ENCODE assay signal across 9 cellular contexts in genomic region chr11:111911563-111912401, GRCh38. TPM values are rescaled to one million over a fixed set of nuclear protein-coding genes. Genes with fewer than 3 reads are reported as not detected.
DNase-seq lines count a peak whose midpoint lies in the region; ATAC-seq, FAIRE-seq and TF ChIP-seq lines count a peak whose summit lies in the region.
"Had no signal": no experiment of that assay in that cellular context is flagged by ENCODE, and none has a peak within 500 bp of the region (broad histone marks: within the 10 kb centered on the region; RNA-seq: fewer than 3 reads in every experiment).

CRYAB (minus strand) TSS chr11:111911770; CDS start chr11:111911724, 46 bp downstream.

- TF ChIP-seq CTCF in astrocyte (IDR thresholded peaks at IDR 0.05; ENCODE audit: insufficient read depth, low read depth, low read length) (no peak), right atrium auricular region (IDR thresholded peaks at IDR 0.05) (no peak)

- H2AFZ ChIP-seq in astrocyte (ENCODE audit: low read depth, low read length) = peak within 1 kb of the TSS; percentile 63

- H3K4me3 ChIP-seq in astrocyte (ENCODE audit: insufficient read depth, low read depth, low read length) (no peak within 1 kb of the TSS), right atrium auricular region (peak within 1 kb of the TSS; percentile 66 to 75)

- no peaks in the 10 kb centered on the region for H3K9me3 Mint-ChIP-seq in astrocyte (ENCODE audit: unreplicated experiment)
- H3K9me3 Mint-ChIP-seq: activated B cell treated with CpG ODN at 0.5 μM for 24 hours had no signal

- peak within 1 kb of the TSS; percentile 4 for H3K27ac ChIP-seq in astrocyte (ENCODE audit: low read depth, low read length)
- peak within 1 kb of the TSS; percentile 98 to 100 for H3K27ac ChIP-seq in right atrium auricular region

- H4K20me1 ChIP-seq in astrocyte (ENCODE audit: insufficient read depth, low read length) = no peaks in the 10 kb centered on the region

- no peak for TF ChIP-seq POLR2A in GM12892 (IDR thresholded peaks at IDR 0.05; ENCODE audit: low read depth, low read length)

- DNase-seq in ELR (ENCODE audit: low read depth) (peak; percentile 40), astrocyte (ENCODE audit: low read depth) (peak; percentile 83), right atrium auricular region (ENCODE audit: low spot score) (peak; percentile 98), putamen (ENCODE audit: low spot score) (peak; percentile 96), NCI-H2196 treated with DMSO at 0.1 percent for 48 hours (lab: John Stamatoyannopoulos, UW; ENCODE audit: unreplicated experiment) (no peak), GM12892 (ENCODE audit: insufficient read length) (no peak), SHP77 treated with DMSO at 0.1 percent for 48 hours (lab: John Stamatoyannopoulos, UW) (no peak)
- DNase-seq: activated B cell treated with CpG ODN at 0.5 μM for 24 hours had no signal

- H3K9ac ChIP-seq in astrocyte (ENCODE audit: low read length) = peak within 1 kb of the TSS; percentile 15

- H3K4me1 ChIP-seq in astrocyte (ENCODE audit: insufficient read depth, low read length) = peaks cover 18% of the 10 kb centered on the region
- peaks cover 0 to 8% of the 10 kb centered on the region in 2 donors for H3K4me1 ChIP-seq in right atrium auricular region

- H3K27me3 Mint-ChIP-seq in astrocyte (ENCODE audit: low read depth, unreplicated experiment) = peaks cover 8% of the 10 kb centered on the region

- no peak for ATAC-seq in HG03097 (IDR thresholded peaks at IDR 0.05; ENCODE audit: low FRiP score, unreplicated experiment)

- peaks cover 17% of the 10 kb centered on the region for H3K4me1 Mint-ChIP-seq in astrocyte (ENCODE audit: low read depth, unreplicated experiment)
- H3K4me1 Mint-ChIP-seq: activated B cell treated with CpG ODN at 0.5 μM for 24 hours had no signal

- H3K27me3 ChIP-seq in astrocyte (ENCODE audit: insufficient read depth, low read length) (peaks cover 5% of the 10 kb centered on the region), right atrium auricular region (no peaks in the 10 kb centered on the region)

- H3K4me3 Mint-ChIP-seq in astrocyte (ENCODE audit: unreplicated experiment) = no peak within 1 kb of the TSS
- H3K4me3 Mint-ChIP-seq: activated B cell treated with CpG ODN at 0.5 μM for 24 hours had no signal

- FAIRE-seq in astrocyte (lab: Jason Lieb, UNC) (peak; percentile 97), GM12892 (lab: Jason Lieb, UNC) (no peak)

- peak within 1 kb of the TSS; percentile 40 for H3K4me2 ChIP-seq in astrocyte (ENCODE audit: low read length)

- no peaks in the 10 kb centered on the region for H3K36me3 ChIP-seq in astrocyte (ENCODE audit: insufficient read depth, low read length)
- H3K36me3 ChIP-seq in right atrium auricular region = peaks cover 35% of the 10 kb centered on the region

- H3K9me3 ChIP-seq in astrocyte (ENCODE audit: insufficient read depth, low read depth, low read length) (no peaks in the 10 kb centered on the region), right atrium auricular region (no peaks in the 10 kb centered on the region)

- H3K36me3 Mint-ChIP-seq in astrocyte (ENCODE audit: low read depth, unreplicated experiment) = no peaks in the 10 kb centered on the region

- H3K27ac Mint-ChIP-seq in astrocyte (ENCODE audit: unreplicated experiment) = peak within 1 kb of the TSS; percentile 77
- H3K27ac Mint-ChIP-seq: activated B cell treated with CpG ODN at 0.5 μM for 24 hours had no signal

- H3K79me2 ChIP-seq in astrocyte (ENCODE audit: insufficient read depth, low read length) = no peaks in the 10 kb centered on the region

RNA-seq across cellular contexts. Expression of gene CRYAB, which starts in this region (rescaled TPM):
- 4.1 and 5.7 TPM in 2 replicates for total RNA-seq in astrocyte
- 1,000 to 10,000 TPM; 2,961 to 3,608 TPM for total RNA-seq in right atrium auricular region
- polyA plus RNA-seq in GM12892 (2012; ENCODE audit: missing spikeins) = 0.40 TPM
- total RNA-seq: activated B cell treated with CpG ODN at 0.5 μM for 24 hours had no signal

Comparison
In these comparisons a context has a peak if more than half of its experiments do, and no peak if none do; other contexts are left out.
1. RNA of gene CRYAB (total RNA-seq): 2,961 to 3,608 TPM in right atrium auricular region; 4.1 to 5.7 TPM in astrocyte; every median in the first group is over 100 times any median in the second.
2. DNase-seq: peak in ELR (single experiment), astrocyte (single experiment), right atrium auricular region (single experiment) and putamen (single experiment); none in NCI-H2196 treated with DMSO at 0.1 percent for 48 hours (single experiment), GM12892 (single experiment) and SHP77 treated with DMSO at 0.1 percent for 48 hours (single experiment).